ENCODE assay signal across 12 cellular contexts in the genomic region with DNA sequence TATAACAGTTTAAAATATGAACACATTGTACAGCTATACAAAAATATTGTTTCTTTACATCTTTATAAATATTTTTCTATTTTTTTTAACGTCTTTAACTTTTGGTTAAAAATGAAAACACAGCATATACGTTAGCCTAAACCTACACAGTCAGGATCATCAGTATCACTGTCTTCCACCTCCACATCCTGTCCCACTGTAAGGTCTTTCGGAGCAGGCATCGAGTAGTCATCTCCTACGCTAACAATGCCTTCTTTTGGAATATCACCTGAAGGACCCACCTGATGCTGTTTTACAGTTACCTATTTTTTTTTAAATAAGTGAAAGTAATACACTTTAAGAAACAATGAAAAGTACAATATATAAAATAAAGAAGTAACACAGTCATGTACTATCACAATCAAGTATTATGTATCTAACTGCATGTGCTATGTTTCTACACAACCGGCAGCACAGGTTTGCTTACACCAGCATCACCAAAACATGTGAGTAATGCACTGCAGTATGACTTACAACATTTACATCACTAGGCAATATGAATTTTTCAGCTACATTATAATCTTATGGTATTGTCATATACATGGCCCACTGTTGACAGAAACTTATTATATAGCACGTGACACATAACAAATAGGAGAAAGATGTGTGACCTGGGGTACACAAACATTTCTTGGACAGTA.
DNase-seq lines count a peak whose midpoint lies in the region; ATAC-seq and TF ChIP-seq lines count a peak whose summit lies in the region.
"Had no signal": no experiment of that assay in that cellular context is flagged by ENCODE, and none has a peak within 500 bp of the region (broad histone marks: within the 10 kb centered on the region; RNA-seq: fewer than 3 reads in every experiment).

No MANE protein-coding gene starts in this region.

- TF ChIP-seq CTCF in MCF 10A (IDR thresholded peaks at IDR 0.05; ENCODE audit: unreplicated experiment): no peak
- no peak for TF ChIP-seq CTCF in breast epithelium (IDR thresholded peaks at IDR 0.05)
- TF ChIP-seq CTCF in cardiac fibroblast (IDR thresholded peaks at IDR 0.05; ENCODE audit: low read depth, low read length): no peak
- TF ChIP-seq CTCF in omental fat pad (IDR thresholded peaks at IDR 0.05): no peak

- no peaks in the 10 kb centered on the region for H3K27me3 ChIP-seq in breast epithelium
- H3K27me3 ChIP-seq: BLaER1 had no signal

- ATAC-seq in stimulated activated naive CD8-positive, alpha-beta T cell treated with anti-CD3 and anti-CD28 coated beads, Interleukin-15, amount 100 ng/mL, for 72 hours: peak; percentile 72
- no peak for ATAC-seq in omental fat pad (ENCODE audit: low FRiP score)

- H3K9me3 Mint-ChIP-seq in MCF 10A (ENCODE audit: unreplicated experiment): no peaks in the 10 kb centered on the region
- peaks cover 2 to 4% of the 10 kb centered on the region in 2 donors for H3K9me3 Mint-ChIP-seq in stimulated activated naive CD8-positive, alpha-beta T cell treated with anti-CD3 and anti-CD28 coated beads, Interleukin-15, amount 100 ng/mL, for 72 hours

- H3K36me3 ChIP-seq in breast epithelium: no peaks in the 10 kb centered on the region

- peaks cover 0 to 9% of the 10 kb centered on the region in 2 donors for H3K9me3 ChIP-seq in breast epithelium
- H3K9me3 ChIP-seq: BLaER1 had no signal

- H3K36me3 Mint-ChIP-seq in MCF 10A (ENCODE audit: insufficient read depth, unreplicated experiment): no peaks in the 10 kb centered on the region

- CTCF ChIA-PET in MCF 10A (lab: Yijun Ruan, JAX): interaction anchor here (0.6 kb wide), 1 partner anchor 37 kb away, joined by 3 read pairs; no protein-coding TSS in a partner anchor

- peaks cover 26% of the 10 kb centered on the region for H3K4me1 Mint-ChIP-seq in MCF 10A (ENCODE audit: insufficient read depth, unreplicated experiment)
- H3K4me1 Mint-ChIP-seq in stimulated activated naive CD8-positive, alpha-beta T cell treated with anti-CD3 and anti-CD28 coated beads, Interleukin-15, amount 100 ng/mL, for 72 hours: peaks cover 29% of the 10 kb centered on the region
- H3K4me1 Mint-ChIP-seq: nephron progenitor cell had no signal

- intact Hi-C loops in MCF 10A (cut with micrococcal nuclease): loop anchor here (10.0 kb wide), 1 partner anchor 459 kb away; a partner anchor contains a TSS
- intact Hi-C loops in breast epithelium (cut with DNase I; ENCODE audit: low total_unique reads): no loop called here

- peak overlapping the region; percentile 63 for H3K27ac Mint-ChIP-seq in MCF 10A (ENCODE audit: low read depth, unreplicated experiment)
- peak overlapping the region; percentile 59 to 88 for H3K27ac Mint-ChIP-seq in stimulated activated naive CD8-positive, alpha-beta T cell treated with anti-CD3 and anti-CD28 coated beads, Interleukin-15, amount 100 ng/mL, for 72 hours
- H3K27ac Mint-ChIP-seq: nephron progenitor cell had no signal

- H3K4me3 Mint-ChIP-seq in MCF 10A (ENCODE audit: unreplicated experiment): no peak overlapping the region
- peak overlapping the region; percentile 15 to 24 for H3K4me3 Mint-ChIP-seq in stimulated activated naive CD8-positive, alpha-beta T cell treated with anti-CD3 and anti-CD28 coated beads, Interleukin-15, amount 100 ng/mL, for 72 hours
- H3K4me3 Mint-ChIP-seq: nephron progenitor cell had no signal

- DNase-seq in MCF 10A (ENCODE audit: unreplicated experiment): peak; percentile 65
- no peak for DNase-seq in breast epithelium (ENCODE audit: low spot score in 2 of 2)
- peak; percentile 40 for DNase-seq in LHCN-M2 (ENCODE audit: low read depth)
- peak; percentile 34 to 82 for DNase-seq in cardiac fibroblast (ENCODE audit: low read depth in 2 of 2)
- no peak for DNase-seq in stimulated activated naive CD8-positive, alpha-beta T cell treated with anti-CD3 and anti-CD28 coated beads, Interleukin-15, amount 100 ng/mL, for 72 hours
- DNase-seq in omental fat pad (ENCODE audit: low spot score): no peak
- DNase-seq in inferior parietal cortex (ENCODE audit: extremely low spot score): no peak
- DNase-seq in NCI-H748 (lab: John Stamatoyannopoulos, UW; ENCODE audit: unreplicated experiment): no peak
- DNase-seq: effector CD4-positive, alpha-beta T cell; NCI-H1436; nephron progenitor cell had no signal

- no peak overlapping the region for H3K27ac ChIP-seq in breast epithelium
- H3K27ac ChIP-seq: BLaER1 had no signal

- POLR2A ChIA-PET in MCF 10A (lab: Yijun Ruan, JAX): interaction anchor here (0.6 to 1.2 kb wide), 7 partner anchors 12 to 1943 kb away, joined by 3 to 6 read pairs (median 3); a partner anchor contains a TSS

- no peaks in the 10 kb centered on the region for H3K27me3 Mint-ChIP-seq in MCF 10A (ENCODE audit: insufficient read depth, unreplicated experiment)
- H3K27me3 Mint-ChIP-seq in stimulated activated naive CD8-positive, alpha-beta T cell treated with anti-CD3 and anti-CD28 coated beads, Interleukin-15, amount 100 ng/mL, for 72 hours: no peaks in the 10 kb centered on the region

- no peak for TF ChIP-seq POLR2A in breast epithelium (IDR thresholded peaks at IDR 0.05)

- H3K4me3 ChIP-seq in breast epithelium (no peak overlapping the region), cardiac fibroblast (replicated peaks in 1 of 2; ENCODE audit: low read depth in 2 of 2, low read length in 2 of 2) (no peak overlapping the region)
- H3K4me3 ChIP-seq: BLaER1 had no signal

- no peaks in the 10 kb centered on the region for H3K4me1 ChIP-seq in breast epithelium

- TSS peak; percentile 75 for BruUV-seq in MCF 10A (replicated peaks; lab: Mats Ljungman, UMichigan)

Comparison
In these comparisons a context has a peak if more than half of its experiments do, and no peak if none do; other contexts are left out.
1. DNase-seq: peak in MCF 10A (single experiment), LHCN-M2 (single experiment) and cardiac fibroblast (2 of 2); none in breast epithelium (0 of 2), stimulated activated naive CD8-positive, alpha-beta T cell treated with anti-CD3 and anti-CD28 coated beads, Interleukin-15, amount 100 ng/mL, for 72 hours (0 of 2), omental fat pad (single experiment), inferior parietal cortex (single experiment) and NCI-H748 (single experiment).